9 cellular contexts compared by ENCODE assay signal in genomic region chr22:39526736-39527171, GRCh38. TPM values are rescaled to one million over a fixed set of nuclear protein-coding genes. Genes with fewer than 3 reads are reported as not detected.
DNase-seq lines count a peak whose midpoint lies in the region; ATAC-seq and TF ChIP-seq lines count a peak whose summit lies in the region.
"Had no signal": no experiment of that assay in that cellular context is flagged by ENCODE, and none has a peak within 500 bp of the region (broad histone marks: within the 10 kb centered on the region; RNA-seq: fewer than 3 reads in every experiment).

No MANE protein-coding gene starts in this region.

- intact Hi-C loops in natural killer cell (cut with micrococcal nuclease) = no loop called here

- H3K27me3 Mint-ChIP-seq in IgD-negative memory B cell (no peaks in the 10 kb centered on the region), natural killer cell (ENCODE audit: low read depth in 2 of 2) (no peaks in the 10 kb centered on the region)
- no peaks in the 10 kb centered on the region for H3K27me3 Mint-ChIP-seq in activated CD8-positive, alpha-beta T cell treated with anti-CD3 and anti-CD28 coated beads, Interleukin-2, amount 10 ng/mL, durations not matched to agents 7 days and 5 days (ENCODE audit: low read depth)

- peak; percentile 11 for ATAC-seq in activated CD8-positive, alpha-beta T cell treated with anti-CD3 and anti-CD28 coated beads, Interleukin-2, amount 10 ng/mL, durations not matched to agents 7 days and 5 days
- ATAC-seq in natural killer cell (no peak), HG02678 (IDR thresholded peaks at IDR 0.05; ENCODE audit: unreplicated experiment) (no peak), HG03571 (IDR thresholded peaks at IDR 0.05; ENCODE audit: unreplicated experiment) (no peak)
- ATAC-seq in activated CD4-positive, CD25-positive, alpha-beta regulatory T cell treated with anti-CD3 and anti-CD28 coated beads, Interleukin-2, amount 50 U/mL, for 24 hours = no peak

- no peaks in the 10 kb centered on the region for H3K9me3 Mint-ChIP-seq in IgD-negative memory B cell
- no peaks in the 10 kb centered on the region for H3K9me3 Mint-ChIP-seq in activated CD8-positive, alpha-beta T cell treated with anti-CD3 and anti-CD28 coated beads, Interleukin-2, amount 10 ng/mL, durations not matched to agents 7 days and 5 days (ENCODE audit: insufficient read depth)
- H3K9me3 Mint-ChIP-seq in natural killer cell = no peaks in the 10 kb centered on the region

- H3K27ac Mint-ChIP-seq in IgD-negative memory B cell (peak overlapping the region; percentile 90 to 98 (median 95)), natural killer cell (peak overlapping the region; percentile 66 to 68)
- peak overlapping the region; percentile 85 for H3K27ac Mint-ChIP-seq in activated CD8-positive, alpha-beta T cell treated with anti-CD3 and anti-CD28 coated beads, Interleukin-2, amount 10 ng/mL, durations not matched to agents 7 days and 5 days

- no peak for TF ChIP-seq CTCF in natural killer cell (IDR thresholded peaks at IDR 0.05)

- POLR2A ChIA-PET in activated CD8-positive, alpha-beta T cell treated with anti-CD3 and anti-CD28 coated beads, Interleukin-2, amount 10 ng/mL, durations not matched to agents 7 days and 5 days (lab: Charles Lee) = interaction anchor here (4.8 kb wide), 1 partner anchor 209 kb away, joined by 56 read pairs; the partner anchor contains the start of gene RPL3

- H3K4me3 Mint-ChIP-seq in IgD-negative memory B cell (peak overlapping the region in 3 of 4 donors; percentile 70 to 93 (median 86)), natural killer cell (no peak overlapping the region)
- H3K4me3 Mint-ChIP-seq in activated CD8-positive, alpha-beta T cell treated with anti-CD3 and anti-CD28 coated beads, Interleukin-2, amount 10 ng/mL, durations not matched to agents 7 days and 5 days = peak overlapping the region; percentile 15

- peaks cover 9% of the 10 kb centered on the region for H3K36me3 Mint-ChIP-seq in IgD-negative memory B cell
- peaks cover 78% of the 10 kb centered on the region for H3K36me3 Mint-ChIP-seq in activated CD8-positive, alpha-beta T cell treated with anti-CD3 and anti-CD28 coated beads, Interleukin-2, amount 10 ng/mL, durations not matched to agents 7 days and 5 days (ENCODE audit: low read depth)
- H3K36me3 Mint-ChIP-seq in natural killer cell = no peaks in the 10 kb centered on the region

- CTCF ChIA-PET in activated CD8-positive, alpha-beta T cell treated with anti-CD3 and anti-CD28 coated beads, Interleukin-2, amount 10 ng/mL, durations not matched to agents 7 days and 5 days (lab: Charles Lee) = interaction anchor here (1.0 to 8.7 kb wide), 3 partner anchors 9 to 211 kb away, joined by 3 to 264 read pairs (median 4); no protein-coding TSS in a partner anchor

- H3K4me1 Mint-ChIP-seq in IgD-negative memory B cell (peaks cover 53 to 72% (median 63%) of the 10 kb centered on the region in 3 donors), natural killer cell (peaks cover 66 to 83% of the 10 kb centered on the region in 2 donors)
- H3K4me1 Mint-ChIP-seq in activated CD8-positive, alpha-beta T cell treated with anti-CD3 and anti-CD28 coated beads, Interleukin-2, amount 10 ng/mL, durations not matched to agents 7 days and 5 days (ENCODE audit: low read depth) = peaks cover 94% of the 10 kb centered on the region

- DNase-seq in COLO668 (lab: John Stamatoyannopoulos, UW; ENCODE audit: unreplicated experiment) = peak; percentile 28
- no peak for DNase-seq in activated CD8-positive, alpha-beta T cell treated with anti-CD3 and anti-CD28 coated beads, Interleukin-2, amount 10 ng/mL, durations not matched to agents 7 days and 5 days
- no peak for DNase-seq in natural killer cell
- no peak for DNase-seq in dermis blood vessel endothelial cell
- DNase-seq: OCI-M1 had no signal

RNA-seq across cellular contexts. Expression of gene RPS19BP1, which starts 5.8 kb away (rescaled TPM):
- 156 TPM for polyA plus RNA-seq in IgD-negative memory B cell
- total RNA-seq in activated CD8-positive, alpha-beta T cell treated with anti-CD3 and anti-CD28 coated beads, Interleukin-2, amount 10 ng/mL, durations not matched to agents 7 days and 5 days = 10 to 100 TPM; 80.1 to 80.2 TPM
- 10 to 100 TPM; 56.7 to 66.5 (median 61.3) TPM for total RNA-seq in natural killer cell
- total RNA-seq in dermis blood vessel endothelial cell = 52.8 and 74.2 TPM in 2 replicates

RNA-seq across cellular contexts. Expression of gene ATF4, which starts 6.4 kb away (rescaled TPM):
- 186 TPM for polyA plus RNA-seq in IgD-negative memory B cell
- total RNA-seq in activated CD8-positive, alpha-beta T cell treated with anti-CD3 and anti-CD28 coated beads, Interleukin-2, amount 10 ng/mL, durations not matched to agents 7 days and 5 days = 100 to 1,000 TPM; 412 to 426 TPM
- total RNA-seq in natural killer cell (100 to 1,000 TPM; 235 to 242 (median 238) TPM), dermis blood vessel endothelial cell (150 and 159 TPM in 2 replicates)

RNA-seq across cellular contexts. Expression of gene MIEF1, which starts 24.7 kb away (rescaled TPM):
- 24.8 TPM for polyA plus RNA-seq in IgD-negative memory B cell
- 10 to 100 TPM; 37.9 to 38.2 TPM for total RNA-seq in activated CD8-positive, alpha-beta T cell treated with anti-CD3 and anti-CD28 coated beads, Interleukin-2, amount 10 ng/mL, durations not matched to agents 7 days and 5 days
- total RNA-seq in natural killer cell = 10 to 100 TPM; 16.1 to 27.6 (median 25.1) TPM
- total RNA-seq in dermis blood vessel endothelial cell = 19.4 and 26.5 TPM in 2 replicates

RNA-seq across cellular contexts. Expression of gene CACNA1I, which starts 43.8 kb away (rescaled TPM):
- polyA plus RNA-seq in IgD-negative memory B cell = 0.04 TPM
- under 1 TPM; 0.60 to 0.74 TPM for total RNA-seq in activated CD8-positive, alpha-beta T cell treated with anti-CD3 and anti-CD28 coated beads, Interleukin-2, amount 10 ng/mL, durations not matched to agents 7 days and 5 days
- total RNA-seq in natural killer cell (under 1 TPM; 0.05 to 0.83 (median 0.72) TPM), dermis blood vessel endothelial cell (not detected in 2 replicates)
